Comparison of ENCODE assay signal across 8 cellular contexts in genomic region chr13:30880756-30881155, GRCh38. TPM values are rescaled to one million over a fixed set of nuclear protein-coding genes. Genes with fewer than 3 reads are reported as not detected.
DNase-seq lines count a peak whose midpoint lies in the region; ATAC-seq, FAIRE-seq and TF ChIP-seq lines count a peak whose summit lies in the region.

No MANE protein-coding gene starts in this region.

- 25 to 46% (median 35%) methylated on average over 4 of the region's 4 CpGs for WGBS in stomach, 5 donors

- H3K9me3 ChIP-seq in stomach = peaks cover 0 to 5% (median 2%) of the 10 kb centered on the region in 4 donors
- H3K9me3 ChIP-seq in CD8-positive, alpha-beta T cell (ENCODE audit: low read length) = no peaks in the 10 kb centered on the region

- H3K27ac ChIP-seq in stomach = peak overlapping the region in 4 of 5 donors; percentile 72 to 83 (median 75)
- H3K27ac ChIP-seq in CD8-positive, alpha-beta T cell (ENCODE audit: low read depth, low read length) = no peak overlapping the region

- no peak for TF ChIP-seq CTCF in cardiac fibroblast (IDR thresholded peaks at IDR 0.05; ENCODE audit: low read depth, low read length)
- no peak for TF ChIP-seq CTCF in stomach (IDR thresholded peaks at IDR 0.05)
- no peak for TF ChIP-seq CTCF in CD8-positive, alpha-beta T cell (IDR thresholded peaks at IDR 0.05)
- TF ChIP-seq CTCF in GM13977 (IDR thresholded peaks at IDR 0.05; ENCODE audit: extremely low read depth, insufficient read depth, missing control alignments) = no peak

- H3K27me3 ChIP-seq in stomach = no peaks in the 10 kb centered on the region
- no peaks in the 10 kb centered on the region for H3K27me3 ChIP-seq in CD8-positive, alpha-beta T cell (ENCODE audit: insufficient read depth, low read length)

- no peaks in the 10 kb centered on the region for H3K36me3 ChIP-seq in stomach
- H3K36me3 ChIP-seq in CD8-positive, alpha-beta T cell (ENCODE audit: insufficient read depth, low read length) = no peaks in the 10 kb centered on the region

- H3K4me3 Mint-ChIP-seq in CD8-positive, alpha-beta T cell = no peak overlapping the region

- CTCF ChIA-PET in CD8-positive, alpha-beta T cell (lab: Charles Lee) = interaction anchor here (1.1 kb wide), 1 partner anchor 15 kb away, joined by 3 read pairs; no protein-coding TSS in a partner anchor

- peaks cover 2% of the 10 kb centered on the region for H3K9me3 Mint-ChIP-seq in CD8-positive, alpha-beta T cell

- POLR2A ChIA-PET in CD8-positive, alpha-beta T cell (lab: Charles Lee) = no interaction called here

- H3K4me3 ChIP-seq in cardiac fibroblast (replicated peaks in 1 of 2; ENCODE audit: low read depth in 2 of 2, low read length in 2 of 2) (no peak overlapping the region), stomach (no peak overlapping the region)
- no peak overlapping the region for H3K4me3 ChIP-seq in CD8-positive, alpha-beta T cell (ENCODE audit: low read depth, low read length)

- intact Hi-C loops in stomach (cut with DNase I; ENCODE audit: low total_unique reads) = no loop called here
- intact Hi-C loops in CD8-positive, alpha-beta T cell (cut with DNase I, micrococcal nuclease) = no loop called here

- ATAC-seq in CD8-positive, alpha-beta T cell = no peak
- no peak for ATAC-seq in HG02973 (IDR thresholded peaks at IDR 0.05; ENCODE audit: unreplicated experiment)

- peak; percentile 63 for TF ChIP-seq EP300 in stomach (IDR thresholded peaks at IDR 0.05)

- H3K36me3 Mint-ChIP-seq in CD8-positive, alpha-beta T cell = no peaks in the 10 kb centered on the region

- no peak for TF ChIP-seq POLR2A in H54 (IDR thresholded peaks at IDR 0.05; ENCODE audit: low read depth, low read length)
- TF ChIP-seq POLR2A in stomach (IDR thresholded peaks at IDR 0.05) = no peak

- no peak for DNase-seq in H54 (ENCODE audit: insufficient read length, low spot score)
- peak; percentile 89 to 94 for DNase-seq in cardiac fibroblast (ENCODE audit: low read depth in 2 of 2)
- peak; percentile 69 for DNase-seq in islet precursor cell
- no peak for DNase-seq in stomach
- no peak for DNase-seq in CD8-positive, alpha-beta T cell
- DNase-seq in stimulated activated CD4-positive, alpha-beta T cell treated with anti-CD3 and anti-CD28 coated beads, Interleukin-4, amount 100 ng/mL, for 4 hours = no peak
- no peak for DNase-seq in GM13977 (ENCODE audit: low spot score)

- in situ Hi-C loops in GM13977 (cut with MboI; ENCODE audit: low pct_unique_long_range_greater_than_20kb, low sequenced_read_pairs, unreplicated experiment) = no loop called here

- H3K4me1 Mint-ChIP-seq in CD8-positive, alpha-beta T cell (ENCODE audit: low read depth) = no peaks in the 10 kb centered on the region

- peaks cover 13% of the 10 kb centered on the region for H3K27me3 Mint-ChIP-seq in CD8-positive, alpha-beta T cell (ENCODE audit: low read depth)

- H3K4me1 ChIP-seq in stomach = peaks cover 0 to 19% (median 8%) of the 10 kb centered on the region in 4 donors
- no peaks in the 10 kb centered on the region for H3K4me1 ChIP-seq in CD8-positive, alpha-beta T cell (ENCODE audit: insufficient read depth, low read length)

- H3K27ac Mint-ChIP-seq in CD8-positive, alpha-beta T cell = no peak overlapping the region

- FAIRE-seq in H54 (lab: Jason Lieb, UNC) = peak; percentile 91

RNA-seq across cellular contexts. Expression of gene MEDAG, which starts 25.3 kb away (rescaled TPM):
- 10 to 100 TPM in 3 of 5 donors, 1 to 10 TPM in 1, under 1 TPM in 1; 0.89 to 57.9 (median 15.4) TPM for total RNA-seq in stomach
- polyA plus RNA-seq in stomach = 1 to 10 TPM; 4.5 to 9.0 (median 6.0) TPM
- not detected for total RNA-seq in CD8-positive, alpha-beta T cell

RNA-seq across cellular contexts. Expression of gene TEX26, which starts 51.7 kb away (rescaled TPM):
- total RNA-seq in stomach = not detected
- polyA plus RNA-seq in stomach = under 1 TPM in 1 of 3 donors, not detected in 2; 0.50 TPM
- total RNA-seq in CD8-positive, alpha-beta T cell = not detected

Comparison
In these comparisons a context has a peak if more than half of its experiments do, and no peak if none do; other contexts are left out.
1. DNase-seq: peak in cardiac fibroblast (2 of 2) and islet precursor cell (single experiment); none in H54 (single experiment), stomach (single experiment), CD8-positive, alpha-beta T cell (0 of 7), stimulated activated CD4-positive, alpha-beta T cell treated with anti-CD3 and anti-CD28 coated beads, Interleukin-4, amount 100 ng/mL, for 4 hours (0 of 2) and GM13977 (single experiment).